ENCODE assay signal across 8 cellular contexts in genomic region chr1:55378582-55378981, GRCh38.
DNase-seq lines count a peak whose midpoint lies in the region; ATAC-seq and TF ChIP-seq lines count a peak whose summit lies in the region.

No MANE protein-coding gene starts in this region.

- peak; percentile 30 for DNase-seq in AG10803 (ENCODE audit: low read depth)
- peak; percentile 38 for DNase-seq in OCI-M1 (lab: John Stamatoyannopoulos, UW)
- DNase-seq in epithelial cell of proximal tubule (ENCODE audit: low read depth), result no peak
- peak; percentile 19 for DNase-seq in retina
- no peak for DNase-seq in SW480 (ENCODE audit: low spot score)
- no peak for DNase-seq in kidney glomerular epithelial cell (lab: John Stamatoyannopoulos, UW)

- H3K4me3 ChIP-seq in AG10803 (ENCODE audit: low read length), result no peak overlapping the region
- H3K4me3 ChIP-seq in epithelial cell of proximal tubule (ENCODE audit: low read depth, low read length), result no peak overlapping the region

- TF ChIP-seq CTCF in AG10803 (conservative IDR thresholded peaks at IDR 0.05; ENCODE audit: low read length) (peak; percentile 61), epithelial cell of proximal tubule (conservative IDR thresholded peaks at IDR 0.05; ENCODE audit: low read depth, low read length) (peak; percentile 87)

- peak; percentile 56 for ATAC-seq in GM18498 (IDR thresholded peaks at IDR 0.05; ENCODE audit: unreplicated experiment)
- ATAC-seq in HG03159 (IDR thresholded peaks at IDR 0.05; ENCODE audit: unreplicated experiment), result no peak

Comparison
In these comparisons a context has a peak if more than half of its experiments do, and no peak if none do; other contexts are left out.
1. DNase-seq: peak in AG10803 (single experiment), OCI-M1 (single experiment) and retina (single experiment); none in epithelial cell of proximal tubule (single experiment), SW480 (single experiment) and kidney glomerular epithelial cell (single experiment).